ENCODE assay signal across 18 cellular contexts in genomic region chr7:106287786-106288185, GRCh38. TPM values are rescaled to one million over a fixed set of nuclear protein-coding genes. Genes with fewer than 3 reads are reported as not detected.
DNase-seq lines count a peak whose midpoint lies in the region; ATAC-seq and TF ChIP-seq lines count a peak whose summit lies in the region.
"Had no signal": no experiment of that assay in that cellular context is flagged by ENCODE, and none has a peak within 500 bp of the region (broad histone marks: within the 10 kb centered on the region; RNA-seq: fewer than 3 reads in every experiment).

No MANE protein-coding gene starts in this region.

- H3K9me3 ChIP-seq in CD4-positive, CD25-positive, alpha-beta regulatory T cell (ENCODE audit: control insufficient read depth in 2 of 2, low read length in 2 of 2), result no peaks in the 10 kb centered on the region
- H3K9me3 ChIP-seq in heart left ventricle, result no peaks in the 10 kb centered on the region
- H3K9me3 ChIP-seq in A673 (ENCODE audit: low read depth, low read length, poor library complexity, severe bottlenecking), result no peaks in the 10 kb centered on the region
- H3K9me3 ChIP-seq: BE2C, Peyer's patch had no signal

- CTCF ChIA-PET in A673 (lab: Charles Lee), result no interaction called here

- no TSS peak for BruUV-seq in A673 (replicated peaks; lab: Mats Ljungman, UMichigan)

- DNase-seq in CD4-positive, CD25-positive, alpha-beta regulatory T cell, result no peak
- DNase-seq in NCI-H526 treated with DMSO at 0.1 percent for 48 hours (lab: John Stamatoyannopoulos, UW), result peak; percentile 24
- no peak for DNase-seq in epithelial cell of prostate (ENCODE audit: low read depth, low spot score)
- DNase-seq in neural crest cell (ENCODE audit: low read depth, low spot score), result no peak
- DNase-seq in heart left ventricle, result no peak
- no peak for DNase-seq in A673 (ENCODE audit: low spot score)
- DNase-seq: BE2C; CD8-positive, alpha-beta T cell; DND-41; GF-D8; Kasumi-1; NCI-H1417; NCI-H1930; NCI-H2171 treated with DMSO at 0.1 percent for 48 hours; SHP77 had no signal

- peaks cover 20% of the 10 kb centered on the region for H3K4me1 ChIP-seq in CD4-positive, CD25-positive, alpha-beta regulatory T cell (ENCODE audit: control insufficient read depth, insufficient read depth, low read length, poor library complexity, severe bottlenecking)
- H3K4me1 ChIP-seq in heart left ventricle, result peaks cover 0 to 17% (median 10%) of the 10 kb centered on the region in 12 donors
- peaks cover 5% of the 10 kb centered on the region for H3K4me1 ChIP-seq in A673 (ENCODE audit: insufficient read depth, low read length, poor library complexity, severe bottlenecking)
- H3K4me1 ChIP-seq: BE2C had no signal

- H3K9me3 Mint-ChIP-seq in CD4-positive, CD25-positive, alpha-beta regulatory T cell, result peaks cover 0 to 1% (median 0%) of the 10 kb centered on the region in 7 donors
- no peaks in the 10 kb centered on the region for H3K9me3 Mint-ChIP-seq in neural crest cell
- H3K9me3 Mint-ChIP-seq: CD8-positive, alpha-beta T cell had no signal

- WGBS in heart left ventricle, 4 donors, result 85 to 92% (median 86%) methylated on average over 3 of the region's 3 CpGs

- H3K27me3 ChIP-seq in CD4-positive, CD25-positive, alpha-beta regulatory T cell (ENCODE audit: control insufficient read depth, insufficient read depth, low read length), result no peaks in the 10 kb centered on the region
- H3K27me3 ChIP-seq in heart left ventricle (no peaks in the 10 kb centered on the region), A673 (replicated peaks; ENCODE audit: insufficient read depth, low read depth, low read length, poor library complexity) (no peaks in the 10 kb centered on the region)
- H3K27me3 ChIP-seq: BE2C, Peyer's patch had no signal

- H3K4me3 Mint-ChIP-seq in CD4-positive, CD25-positive, alpha-beta regulatory T cell, result peak overlapping the region in 1 of 4 donors; percentile 65
- peak overlapping the region; percentile 61 for H3K4me3 Mint-ChIP-seq in neural crest cell
- H3K4me3 Mint-ChIP-seq: CD8-positive, alpha-beta T cell had no signal

- TF ChIP-seq POLR2A in heart left ventricle (IDR thresholded peaks at IDR 0.05), result no peak

- H3K4me3 ChIP-seq in CD4-positive, CD25-positive, alpha-beta regulatory T cell (ENCODE audit: low read depth, low read length), result no peak overlapping the region
- H3K4me3 ChIP-seq in heart left ventricle (no peak overlapping the region), A673 (ENCODE audit: low read depth, low read length, poor library complexity, severe bottlenecking) (no peak overlapping the region)
- H3K4me3 ChIP-seq: Peyer's patch had no signal

- ATAC-seq in CD4-positive, CD25-positive, alpha-beta regulatory T cell (ENCODE audit: low read depth in 2 of 2), result no peak
- ATAC-seq in heart left ventricle, result no peak
- ATAC-seq in GM21360 (IDR thresholded peaks at IDR 0.05; ENCODE audit: unreplicated experiment), result no peak
- ATAC-seq: CD8-positive, alpha-beta T cell; HepG2 had no signal

- H3K36me3 Mint-ChIP-seq in CD4-positive, CD25-positive, alpha-beta regulatory T cell, result no peaks in the 10 kb centered on the region
- H3K36me3 Mint-ChIP-seq in neural crest cell (ENCODE audit: low read depth), result no peaks in the 10 kb centered on the region

- no peaks in the 10 kb centered on the region for H3K36me3 ChIP-seq in CD4-positive, CD25-positive, alpha-beta regulatory T cell (ENCODE audit: control insufficient read depth, insufficient read depth, low read length)
- H3K36me3 ChIP-seq in heart left ventricle (no peaks in the 10 kb centered on the region), A673 (ENCODE audit: insufficient read depth, low read length, poor library complexity, severe bottlenecking) (no peaks in the 10 kb centered on the region)
- H3K36me3 ChIP-seq: BE2C, Peyer's patch had no signal

- POLR2A ChIA-PET in A673 (lab: Charles Lee; ENCODE audit: low non-redundant PET), result no interaction called here

- intact Hi-C loops in heart left ventricle (cut with DNase I) (loop anchor here in 7 of 10 donors (5.0 to 10.0 kb wide), 6 partner anchors 110 to 880 kb away; partner anchors contain the start of gene HBP1 (in 1 of the 7)), A673 (cut with micrococcal nuclease; ENCODE audit: unreplicated experiment) (loop anchor here (5.0 kb wide), 1 partner anchor 135 kb away; no protein-coding TSS in a partner anchor)

- H3K27ac ChIP-seq in CD4-positive, CD25-positive, alpha-beta regulatory T cell (ENCODE audit: insufficient read depth, low read length, poor library complexity, severe bottlenecking), result no peak overlapping the region
- H3K27ac ChIP-seq in epithelial cell of prostate (peak overlapping the region; percentile 57), heart left ventricle (no peak overlapping the region), A673 (ENCODE audit: low read depth, low read length, poor library complexity, severe bottlenecking) (no peak overlapping the region)

- H3K27me3 Mint-ChIP-seq in CD4-positive, CD25-positive, alpha-beta regulatory T cell, result peaks cover 8% of the 10 kb centered on the region
- H3K27me3 Mint-ChIP-seq in neural crest cell (ENCODE audit: low read depth), result no peaks in the 10 kb centered on the region

- TF ChIP-seq CTCF in neural crest cell (conservative IDR thresholded peaks at IDR 0.05) (no peak), heart left ventricle (IDR thresholded peaks at IDR 0.05) (no peak), A673 (conservative IDR thresholded peaks at IDR 0.05; ENCODE audit: low read depth, low read length) (no peak)

- peak overlapping the region in 2 of 3 donors; percentile 8 to 32 for H3K27ac Mint-ChIP-seq in CD4-positive, CD25-positive, alpha-beta regulatory T cell
- H3K27ac Mint-ChIP-seq in neural crest cell (ENCODE audit: unreplicated experiment), result no peak overlapping the region
- H3K27ac Mint-ChIP-seq: CD8-positive, alpha-beta T cell had no signal

- H3K4me1 Mint-ChIP-seq in CD4-positive, CD25-positive, alpha-beta regulatory T cell, result peaks cover 10 to 23% (median 16%) of the 10 kb centered on the region in 4 donors
- peaks cover 18% of the 10 kb centered on the region for H3K4me1 Mint-ChIP-seq in neural crest cell

RNA-seq across cellular contexts. Expression of gene NAMPT, which starts 3.0 kb away (rescaled TPM):
- total RNA-seq in CD4-positive, CD25-positive, alpha-beta regulatory T cell, result 453 TPM
- 10 to 100 TPM; 23.4 to 31.2 (median 24.7) TPM for polyA plus RNA-seq in CD4-positive, CD25-positive, alpha-beta regulatory T cell
- total RNA-seq in neural crest cell (52.7 and 57.7 TPM in 2 replicates), heart left ventricle (100 to 1,000 TPM in 7 of 9 donors, 10 to 100 TPM in 2; 66.5 to 573 (median 131) TPM), A673 (2021) (55.3 and 68.0 TPM in 2 replicates)
- 100 to 1,000 TPM in 1 of 2 donors, 10 to 100 TPM in 1; 34.4 to 234 TPM for polyA plus RNA-seq in heart left ventricle
